In the genomic region with DNA sequence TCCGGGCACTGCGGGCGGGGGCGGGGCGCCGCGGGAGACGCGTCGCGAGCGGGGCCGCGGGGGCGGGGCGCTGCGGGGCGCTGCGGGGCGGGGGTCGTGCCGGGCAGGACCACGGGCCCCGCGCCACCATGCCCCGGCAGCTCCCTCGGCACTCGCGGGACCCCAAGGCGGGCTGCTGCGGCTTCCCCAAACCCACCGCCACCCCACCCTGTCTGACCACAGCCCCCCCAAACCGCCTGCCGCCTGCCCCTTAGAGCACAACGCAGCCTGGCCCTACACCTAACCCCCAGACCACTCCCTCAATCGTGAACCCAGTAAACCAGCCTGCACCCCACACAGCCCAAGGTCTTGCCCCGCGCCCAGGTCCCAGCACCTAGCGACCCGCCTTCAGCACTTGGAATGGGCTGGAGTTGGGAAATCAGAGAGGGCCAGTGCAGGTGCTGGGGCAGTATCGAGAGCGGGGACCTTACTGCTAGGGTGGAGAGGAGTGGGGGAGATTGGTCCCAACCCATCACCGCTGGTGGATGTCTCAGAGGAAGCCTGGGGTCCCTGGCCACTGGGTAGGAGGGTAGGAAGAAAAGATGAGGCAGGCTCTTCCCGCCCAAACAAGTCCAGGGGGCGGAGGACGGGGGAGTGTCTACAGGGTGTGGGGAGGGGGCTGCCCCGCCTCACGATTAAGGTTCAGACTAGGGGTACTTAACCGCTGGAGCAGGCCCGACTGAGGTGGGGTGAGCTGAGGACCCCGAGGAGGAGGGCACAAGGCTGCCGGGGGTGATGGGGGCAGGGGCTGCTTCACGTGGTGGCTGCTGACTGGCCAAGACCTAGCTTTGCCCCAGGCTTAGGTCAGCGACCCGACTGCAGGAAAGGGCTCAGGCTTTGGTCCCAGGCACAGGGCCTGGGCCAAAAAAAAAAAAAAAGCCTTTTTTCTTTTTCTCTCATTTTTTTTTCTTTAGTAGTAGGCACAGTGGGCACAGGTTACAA, we compare ENCODE assay signal across 8 cellular contexts. TPM values are rescaled to one million over a fixed set of nuclear protein-coding genes. Genes with fewer than 3 reads are reported as not detected.
DNase-seq lines count a peak whose midpoint lies in the region; ATAC-seq and TF ChIP-seq lines count a peak whose summit lies in the region.

No MANE protein-coding gene starts in this region.

- POLR2A ChIA-PET in activated CD8-positive, alpha-beta T cell treated with anti-CD3 and anti-CD28 coated beads, Interleukin-2, amount 10 ng/mL, durations not matched to agents 7 days and 5 days (lab: Charles Lee) = interaction anchor here (0.6 to 8.3 kb wide), 16 partner anchors 8 to 292 kb away, joined by 3 to 343 read pairs (median 5); partner anchors contain the start of genes CTC1, PER1 and TMEM107

- TF ChIP-seq POLR2A in gastroesophageal sphincter (IDR thresholded peaks at IDR 0.05) = no peak

- H3K4me1 ChIP-seq in gastroesophageal sphincter (peaks cover 9 to 62% (median 37%) of the 10 kb centered on the region in 3 donors), trophoblast cell (ENCODE audit: control insufficient read depth in 1 of 2, insufficient read depth in 2 of 2, low read length in 2 of 2) (peaks cover 18 to 22% of the 10 kb centered on the region in 2 experiments)

- peak overlapping the region; percentile 87 for H2BK120ac ChIP-seq in trophoblast cell (ENCODE audit: insufficient read depth, low read length, poor library complexity)

- peak overlapping the region; percentile 79 for H2BK5ac ChIP-seq in trophoblast cell (ENCODE audit: low read depth, low read length, poor library complexity)

- H3K27me3 Mint-ChIP-seq in CD14-positive monocyte (ENCODE audit: low read depth in 3 of 3) = no peaks in the 10 kb centered on the region
- H3K27me3 Mint-ChIP-seq in activated CD8-positive, alpha-beta T cell treated with anti-CD3 and anti-CD28 coated beads, Interleukin-2, amount 10 ng/mL, durations not matched to agents 7 days and 5 days (ENCODE audit: low read depth) = no peaks in the 10 kb centered on the region

- DNase-seq in CD14-positive monocyte (ENCODE audit: low spot score) (no peak), trophoblast cell (peak; percentile 33 to 59), NOMO-1 treated with dmso at 0.1 percent for 144 hours (lab: John Stamatoyannopoulos, UW; ENCODE audit: unreplicated experiment) (no peak)
- no peak for DNase-seq in activated CD8-positive, alpha-beta T cell treated with anti-CD3 and anti-CD28 coated beads, Interleukin-2, amount 10 ng/mL, durations not matched to agents 7 days and 5 days
- DNase-seq in stimulated activated CD4-positive, alpha-beta T cell treated with anti-CD3 and anti-CD28 coated beads, Interleukin-2, amount 100 ng/mL, for 48 hours = no peak

- no peaks in the 10 kb centered on the region for H3K9me3 Mint-ChIP-seq in CD14-positive monocyte
- no peaks in the 10 kb centered on the region for H3K9me3 Mint-ChIP-seq in activated CD8-positive, alpha-beta T cell treated with anti-CD3 and anti-CD28 coated beads, Interleukin-2, amount 10 ng/mL, durations not matched to agents 7 days and 5 days (ENCODE audit: insufficient read depth)

- peak overlapping the region; percentile 90 for H2AK5ac ChIP-seq in trophoblast cell (ENCODE audit: low read length)

- intact Hi-C loops in CD14-positive monocyte (cut with micrococcal nuclease) = loop anchor here in 1 of 2 donors (5.0 kb wide), 1 partner anchor 36 kb away; no protein-coding TSS in a partner anchor

- H3K36me3 Mint-ChIP-seq in CD14-positive monocyte = peaks cover 23 to 29% of the 10 kb centered on the region in 2 donors
- H3K36me3 Mint-ChIP-seq in activated CD8-positive, alpha-beta T cell treated with anti-CD3 and anti-CD28 coated beads, Interleukin-2, amount 10 ng/mL, durations not matched to agents 7 days and 5 days (ENCODE audit: low read depth) = peaks cover 36% of the 10 kb centered on the region

- H4K12ac ChIP-seq in trophoblast cell (ENCODE audit: low read depth, low read length) = peak overlapping the region; percentile 97

- no peak for TF ChIP-seq EP300 in gastroesophageal sphincter (IDR thresholded peaks at IDR 0.05)

- peak overlapping the region; percentile 82 to 88 for H3K4me3 Mint-ChIP-seq in CD14-positive monocyte
- H3K4me3 Mint-ChIP-seq in activated CD8-positive, alpha-beta T cell treated with anti-CD3 and anti-CD28 coated beads, Interleukin-2, amount 10 ng/mL, durations not matched to agents 7 days and 5 days = peak overlapping the region; percentile 79

- H3K4me3 ChIP-seq in gastroesophageal sphincter (peak overlapping the region; percentile 69 to 87), trophoblast cell (ENCODE audit: low read depth, low read length) (peak overlapping the region; percentile 94)

- CTCF ChIA-PET in activated CD8-positive, alpha-beta T cell treated with anti-CD3 and anti-CD28 coated beads, Interleukin-2, amount 10 ng/mL, durations not matched to agents 7 days and 5 days (lab: Charles Lee) = interaction anchor here (0.8 to 14.0 kb wide), 8 partner anchors 8 to 44 kb away, joined by 3 to 165 read pairs (median 4); partner anchors contain the start of gene ALOXE3

- H4K8ac ChIP-seq in trophoblast cell (ENCODE audit: low read depth, low read length) = peak overlapping the region; percentile 98

- ATAC-seq in HG03354 (IDR thresholded peaks at IDR 0.05; ENCODE audit: poor library complexity, severe bottlenecking, unreplicated experiment) (peak; percentile 8), gastroesophageal sphincter (peak; percentile 46), HG03196 (IDR thresholded peaks at IDR 0.05; ENCODE audit: unreplicated experiment) (no peak)
- peak; percentile 18 for ATAC-seq in activated CD8-positive, alpha-beta T cell treated with anti-CD3 and anti-CD28 coated beads, Interleukin-2, amount 10 ng/mL, durations not matched to agents 7 days and 5 days

- peak overlapping the region; percentile 97 for H3K14ac ChIP-seq in trophoblast cell (ENCODE audit: low read length)

- H3K36me3 ChIP-seq in gastroesophageal sphincter (peaks cover 0 to 25% of the 10 kb centered on the region in 2 donors), trophoblast cell (ENCODE audit: control insufficient read depth in 1 of 2, insufficient read depth in 2 of 2, low read length in 2 of 2) (peaks cover 15 to 24% of the 10 kb centered on the region in 2 experiments)

- peak overlapping the region; percentile 96 to 100 (median 98) for H3K27ac ChIP-seq in gastroesophageal sphincter
- peak overlapping the region; percentile 37 for H3K27ac ChIP-seq in trophoblast cell (ENCODE audit: low read depth, low read length)

- peak overlapping the region; percentile 97 for H2AFZ ChIP-seq in trophoblast cell (ENCODE audit: insufficient read depth, low read length, poor library complexity)

- H3K9me3 ChIP-seq in gastroesophageal sphincter (no peaks in the 10 kb centered on the region), trophoblast cell (ENCODE audit: insufficient read depth, low read depth, low read length) (peaks cover 5% of the 10 kb centered on the region)

- peak overlapping the region; percentile 10 for H3K9ac ChIP-seq in trophoblast cell (ENCODE audit: low read length)

- H3K18ac ChIP-seq in trophoblast cell (ENCODE audit: low read length) = peak overlapping the region; percentile 99

- H3K79me1 ChIP-seq in trophoblast cell (ENCODE audit: low read length) = peaks cover 14% of the 10 kb centered on the region

- H4K91ac ChIP-seq in trophoblast cell (ENCODE audit: low read depth, low read length) = peak overlapping the region; percentile 98

- H3K4ac ChIP-seq in trophoblast cell (ENCODE audit: low read depth, low read length) = peak overlapping the region; percentile 77

- H3K27ac Mint-ChIP-seq in CD14-positive monocyte = peak overlapping the region in 6 of 7 donors; percentile 86 to 98 (median 96)
- H3K27ac Mint-ChIP-seq in activated CD8-positive, alpha-beta T cell treated with anti-CD3 and anti-CD28 coated beads, Interleukin-2, amount 10 ng/mL, durations not matched to agents 7 days and 5 days = peak overlapping the region; percentile 94

- no peak for TF ChIP-seq CTCF in CD14-positive monocyte (IDR thresholded peaks at IDR 0.05)
- TF ChIP-seq CTCF in gastroesophageal sphincter (IDR thresholded peaks at IDR 0.05) = no peak

- H2BK12ac ChIP-seq in trophoblast cell (ENCODE audit: low read length) = peak overlapping the region; percentile 79

- 0% methylated on average over 3 to 9 of the region's 55 CpGs for WGBS in gastroesophageal sphincter (ENCODE audit: low coverage in 1 of 2), 2 donors
- WGBS in trophoblast cell (ENCODE audit: extremely low coverage, insufficient coverage, insufficient read length) = no CpG with 5 or more reads among the region's 55 CpGs

- no peak overlapping the region for H3K23ac ChIP-seq in trophoblast cell (ENCODE audit: low read length)

- peaks cover 55% of the 10 kb centered on the region for H3K4me1 Mint-ChIP-seq in CD14-positive monocyte
- peaks cover 61% of the 10 kb centered on the region for H3K4me1 Mint-ChIP-seq in activated CD8-positive, alpha-beta T cell treated with anti-CD3 and anti-CD28 coated beads, Interleukin-2, amount 10 ng/mL, durations not matched to agents 7 days and 5 days (ENCODE audit: low read depth)

- H3K79me2 ChIP-seq in trophoblast cell (ENCODE audit: control insufficient read depth, insufficient read depth, low read length, poor library complexity) = peaks cover 14% of the 10 kb centered on the region

- H3K27me3 ChIP-seq in gastroesophageal sphincter (no peaks in the 10 kb centered on the region), trophoblast cell (ENCODE audit: insufficient read depth, low read length) (no peaks in the 10 kb centered on the region)

- H3K4me2 ChIP-seq in trophoblast cell (ENCODE audit: low read length) = peak overlapping the region; percentile 67

RNA-seq across cellular contexts. Expression of gene VAMP2, which starts 0.5 kb away (rescaled TPM):
- polyA plus RNA-seq in CD14-positive monocyte = 10 to 100 TPM; 10.2 to 14.5 TPM
- total RNA-seq in activated CD8-positive, alpha-beta T cell treated with anti-CD3 and anti-CD28 coated beads, Interleukin-2, amount 10 ng/mL, durations not matched to agents 7 days and 5 days = 10 to 100 TPM; 56.3 to 56.7 TPM
- total RNA-seq in gastroesophageal sphincter = 10 to 100 TPM; 14.6 to 39.8 (median 33.4) TPM
- polyA plus RNA-seq in trophoblast cell (2013) = 31.6 and 33.5 TPM in 2 replicates

RNA-seq across cellular contexts. Expression of gene PER1, which starts 11.1 kb away (rescaled TPM):
- polyA plus RNA-seq in CD14-positive monocyte = 1 to 10 TPM; 5.6 to 9.6 TPM
- total RNA-seq in activated CD8-positive, alpha-beta T cell treated with anti-CD3 and anti-CD28 coated beads, Interleukin-2, amount 10 ng/mL, durations not matched to agents 7 days and 5 days = 10 to 100 TPM; 35.0 to 38.1 TPM
- total RNA-seq in gastroesophageal sphincter = 100 to 1,000 TPM in 3 of 4 donors, 10 to 100 TPM in 1; 67.1 to 188 (median 136) TPM
- 13.5 and 14.1 TPM in 2 replicates for polyA plus RNA-seq in trophoblast cell (2013)

RNA-seq across cellular contexts. Expression of gene TMEM107, which starts 12.9 kb away (rescaled TPM):
- polyA plus RNA-seq in CD14-positive monocyte = 10 to 100 TPM; 31.4 to 37.4 TPM
- 10 to 100 TPM; 39.6 to 44.1 TPM for total RNA-seq in activated CD8-positive, alpha-beta T cell treated with anti-CD3 and anti-CD28 coated beads, Interleukin-2, amount 10 ng/mL, durations not matched to agents 7 days and 5 days
- total RNA-seq in gastroesophageal sphincter = 10 to 100 TPM; 11.2 to 18.8 (median 15.5) TPM
- 7.4 and 7.6 TPM in 2 replicates for polyA plus RNA-seq in trophoblast cell (2013)

RNA-seq across cellular contexts. Expression of gene BORCS6, which starts 26.7 kb away (rescaled TPM):
- 10 to 100 TPM; 13.9 to 14.1 TPM for polyA plus RNA-seq in CD14-positive monocyte
- total RNA-seq in activated CD8-positive, alpha-beta T cell treated with anti-CD3 and anti-CD28 coated beads, Interleukin-2, amount 10 ng/mL, durations not matched to agents 7 days and 5 days = 10 to 100 TPM; 12.7 TPM
- 10 to 100 TPM in 3 of 4 donors, 1 to 10 TPM in 1; 8.1 to 16.1 (median 12.4) TPM for total RNA-seq in gastroesophageal sphincter
- polyA plus RNA-seq in trophoblast cell (2013) = 3.3 and 3.6 TPM in 2 replicates

RNA-seq across cellular contexts. Expression of gene HES7, which starts 39.4 kb away (rescaled TPM):
- not detected for polyA plus RNA-seq in CD14-positive monocyte
- under 1 TPM in 1 of 2 experiments, not detected in 1; 0.29 TPM for total RNA-seq in activated CD8-positive, alpha-beta T cell treated with anti-CD3 and anti-CD28 coated beads, Interleukin-2, amount 10 ng/mL, durations not matched to agents 7 days and 5 days
- under 1 TPM in 2 of 4 donors, not detected in 2; 0.89 to 0.94 TPM for total RNA-seq in gastroesophageal sphincter
- polyA plus RNA-seq in trophoblast cell (2013) = 0.29 and 0.49 TPM in 2 replicates

Comparison
In these comparisons a context has a peak if more than half of its experiments do, and no peak if none do; other contexts are left out.
1. DNase-seq: peak in trophoblast cell (2 of 2); none in CD14-positive monocyte (single experiment), activated CD8-positive, alpha-beta T cell treated with anti-CD3 and anti-CD28 coated beads, Interleukin-2, amount 10 ng/mL, durations not matched to agents 7 days and 5 days (single experiment), NOMO-1 treated with dmso at 0.1 percent for 144 hours (single experiment) and stimulated activated CD4-positive, alpha-beta T cell treated with anti-CD3 and anti-CD28 coated beads, Interleukin-2, amount 100 ng/mL, for 48 hours (0 of 2).